2 cellular contexts compared by ENCODE assay signal in the genomic region with DNA sequence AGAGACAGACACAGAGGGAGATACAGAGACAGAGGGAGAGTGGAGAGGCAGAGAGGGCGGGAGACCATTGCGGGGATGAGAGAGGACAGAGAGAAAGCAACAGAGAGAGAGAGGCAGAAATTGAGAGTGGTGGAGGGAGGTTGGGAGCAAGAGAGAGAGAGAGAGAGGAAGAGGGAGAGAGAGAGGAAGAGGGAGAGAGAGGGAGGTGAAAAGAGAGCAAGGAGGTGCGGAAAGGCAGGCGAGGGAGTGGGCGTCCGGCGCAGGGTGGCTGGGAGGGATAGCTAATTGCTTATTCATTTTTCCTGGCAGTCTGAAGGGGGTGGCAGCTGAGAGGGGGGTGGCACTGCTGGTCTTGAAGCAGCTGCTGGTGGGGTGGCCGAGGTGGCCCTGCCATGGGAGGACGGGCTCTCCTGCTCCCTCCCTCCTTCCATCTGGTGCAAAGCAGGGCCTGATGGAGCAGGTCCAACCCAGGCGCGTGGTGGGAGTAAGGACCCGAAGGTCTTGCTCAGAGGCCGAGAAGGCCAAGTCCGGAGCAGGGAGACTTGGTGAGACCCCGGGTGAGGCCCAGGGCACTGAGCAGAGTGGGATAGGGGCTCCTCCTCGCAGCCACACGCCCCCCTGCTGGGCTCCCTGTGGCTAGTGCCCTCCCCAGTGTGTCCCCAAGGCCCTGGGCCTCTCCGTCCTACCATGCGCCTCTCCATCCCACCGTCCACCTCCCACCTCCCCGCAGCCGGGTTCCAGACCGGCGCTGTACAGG.
TF ChIP-seq lines count a peak whose summit lies in the region.

No MANE protein-coding gene starts in this region.

TF ChIP-seq in K562, 482 proteins besides CTCF, POLR2A, EP300 and RAD21:
- peak; percentile 58 for TF ChIP-seq EGR1 (conservative IDR thresholded peaks at IDR 0.05)
- no peak for TF ChIP-seq JUND (IDR thresholded peaks at IDR 0.05; ENCODE audit: borderline replicate concordance, low read depth, low read length)
- no peak for TF ChIP-seq JUND (tag; IDR thresholded peaks at IDR 0.05; ENCODE audit: borderline replicate concordance, low read depth, low read length)
- no peak for TF ChIP-seq NFIX (CRISPR knock-in tag; IDR thresholded peaks at IDR 0.05; ENCODE audit: low read depth)
- peak; percentile 20; the same call in 1 of the 2 replicates for TF ChIP-seq DPF2 (IDR thresholded peaks at IDR 0.05)
- TF ChIP-seq HDAC1 (IDR thresholded peaks at IDR 0.05): 0 out of 4 replicates have a peak, but pooled peaks of 1 of the 2 experiments have one; percentile 50
- TF ChIP-seq, protein P1, sequence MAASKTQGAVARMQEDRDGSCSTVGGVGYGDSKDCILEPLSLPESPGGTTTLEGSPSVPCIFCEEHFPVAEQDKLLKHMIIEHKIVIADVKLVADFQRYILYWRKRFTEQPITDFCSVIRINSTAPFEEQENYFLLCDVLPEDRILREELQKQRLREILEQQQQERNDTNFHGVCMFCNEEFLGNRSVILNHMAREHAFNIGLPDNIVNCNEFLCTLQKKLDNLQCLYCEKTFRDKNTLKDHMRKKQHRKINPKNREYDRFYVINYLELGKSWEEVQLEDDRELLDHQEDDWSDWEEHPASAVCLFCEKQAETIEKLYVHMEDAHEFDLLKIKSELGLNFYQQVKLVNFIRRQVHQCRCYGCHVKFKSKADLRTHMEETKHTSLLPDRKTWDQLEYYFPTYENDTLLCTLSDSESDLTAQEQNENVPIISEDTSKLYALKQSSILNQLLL (CRISPR knock-in tag; IDR thresholded peaks at IDR 0.05; ENCODE audit: borderline replicate concordance): no peak
- TF ChIP-seq SMARCA5 (IDR thresholded peaks at IDR 0.05): no peak

TF ChIP-seq in liver, 16 proteins besides CTCF, POLR2A, EP300 and RAD21:
- no peak for TF ChIP-seq EGR1 (IDR thresholded peaks at IDR 0.05; ENCODE audit: low read depth in 2 of 2)
- TF ChIP-seq HNF4A (conservative IDR thresholded peaks at IDR 0.05): no peak
- TF ChIP-seq, protein P2, sequence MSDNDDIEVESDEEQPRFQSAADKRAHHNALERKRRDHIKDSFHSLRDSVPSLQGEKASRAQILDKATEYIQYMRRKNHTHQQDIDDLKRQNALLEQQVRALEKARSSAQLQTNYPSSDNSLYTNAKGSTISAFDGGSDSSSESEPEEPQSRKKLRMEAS (IDR thresholded peaks at IDR 0.05): no peak
- no peak for TF ChIP-seq FOXA1 (IDR thresholded peaks at IDR 0.05)
- no peak for TF ChIP-seq FOXA2 (IDR thresholded peaks at IDR 0.05)
- TF ChIP-seq HNF4G (IDR thresholded peaks at IDR 0.05): no peak
- peak in 1 of 2 donors; percentile 3 for TF ChIP-seq RXRA (IDR thresholded peaks at IDR 0.05)
